ENCODE assay signal across 8 cellular contexts in genomic region chr12:121257704-121258449, GRCh38. TPM values are rescaled to one million over a fixed set of nuclear protein-coding genes. Genes with fewer than 3 reads are reported as not detected.
DNase-seq lines count a peak whose midpoint lies in the region; ATAC-seq, FAIRE-seq and TF ChIP-seq lines count a peak whose summit lies in the region.
"Not testable (repeated sequence)": the region's sequence is repeated elsewhere in the genome, so short reads cannot be mapped to it uniquely, and the experiment has no call there.

No MANE protein-coding gene starts in this region.

- TF ChIP-seq CTCF in KMS-11 (conservative IDR thresholded peaks at IDR 0.05; ENCODE audit: low read depth, low read length) = not testable (repeated sequence)

- H2AFZ ChIP-seq in KMS-11 (ENCODE audit: low read depth) = not testable (repeated sequence)

- not testable (repeated sequence) for H3K27me3 Mint-ChIP-seq in central memory CD8-positive, alpha-beta T cell; memory B cell; stimulated activated memory B cell treated with anti-CD40 and anti-IgM and Interleukin-4, amounts not matched to agents 10 μg/mL and 1 μg/mL and 100 μg/mL, for 72 hours

- not testable (repeated sequence) for H3K79me2 ChIP-seq in KMS-11 (ENCODE audit: insufficient read depth, low read depth)

- ATAC-seq in GM18511 (IDR thresholded peaks at IDR 0.05; ENCODE audit: unreplicated experiment) (peak; percentile 43), HG02642 (IDR thresholded peaks at IDR 0.05; ENCODE audit: poor library complexity, unreplicated experiment) (peak; percentile 38)
- ATAC-seq in central memory CD8-positive, alpha-beta T cell (replicated peaks; ENCODE audit: extremely low read depth, poor library complexity, severe bottlenecking); memory B cell (ENCODE audit: low read depth): not testable (repeated sequence)
- peak; percentile 52 for ATAC-seq in stimulated activated memory B cell treated with anti-CD40 and anti-IgM and Interleukin-4, amounts not matched to agents 10 μg/mL and 1 μg/mL and 100 μg/mL, for 72 hours

- H3K27ac Mint-ChIP-seq in central memory CD8-positive, alpha-beta T cell (ENCODE audit: low read depth) = peak overlapping the region; percentile 68
- H3K27ac Mint-ChIP-seq in memory B cell = peak overlapping the region; percentile 41
- H3K27ac Mint-ChIP-seq in stimulated activated memory B cell treated with anti-CD40 and anti-IgM and Interleukin-4, amounts not matched to agents 10 μg/mL and 1 μg/mL and 100 μg/mL, for 72 hours = peak overlapping the region; percentile 5

- H3K4me1 Mint-ChIP-seq in central memory CD8-positive, alpha-beta T cell; memory B cell: not testable (repeated sequence)
- H3K4me1 Mint-ChIP-seq in stimulated activated memory B cell treated with anti-CD40 and anti-IgM and Interleukin-4, amounts not matched to agents 10 μg/mL and 1 μg/mL and 100 μg/mL, for 72 hours = peaks cover 12% of the 10 kb centered on the region

- not testable (repeated sequence) for H3K4me3 Mint-ChIP-seq in central memory CD8-positive, alpha-beta T cell; memory B cell; stimulated activated memory B cell treated with anti-CD40 and anti-IgM and Interleukin-4, amounts not matched to agents 10 μg/mL and 1 μg/mL and 100 μg/mL, for 72 hours

- TF ChIP-seq POLR2A in GM12891 (IDR thresholded peaks at IDR 0.05; ENCODE audit: low read depth, low read length) = not testable (repeated sequence)

- H3K27me3 ChIP-seq in KMS-11 (ENCODE audit: insufficient read depth, low read depth) = not testable (repeated sequence)

- not testable (repeated sequence) for H3K36me3 ChIP-seq in KMS-11 (ENCODE audit: insufficient read depth)

- H3K9ac ChIP-seq in KMS-11 = not testable (repeated sequence)

- not testable (repeated sequence) for DNase-seq in GM12891 (ENCODE audit: insufficient read length, low spot score); central memory CD8-positive, alpha-beta T cell (ENCODE audit: low spot score in 2 of 2); memory B cell (ENCODE audit: low spot score in 2 of 2)
- peak; percentile 36 for DNase-seq in NOMO-1 treated with DMSO at 0.1 percent for 48 hours (lab: John Stamatoyannopoulos, UW; ENCODE audit: unreplicated experiment)

- H3K36me3 Mint-ChIP-seq in central memory CD8-positive, alpha-beta T cell (ENCODE audit: insufficient read depth) = peaks cover 19% of the 10 kb centered on the region
- H3K36me3 Mint-ChIP-seq in memory B cell = peaks cover 28% of the 10 kb centered on the region
- peaks cover 76% of the 10 kb centered on the region for H3K36me3 Mint-ChIP-seq in stimulated activated memory B cell treated with anti-CD40 and anti-IgM and Interleukin-4, amounts not matched to agents 10 μg/mL and 1 μg/mL and 100 μg/mL, for 72 hours

- H3K27ac ChIP-seq in KMS-11 = peak overlapping the region; percentile 26; the same call in 1 of the 2 replicates

- not testable (repeated sequence) for H3K9me3 Mint-ChIP-seq in central memory CD8-positive, alpha-beta T cell; memory B cell; stimulated activated memory B cell treated with anti-CD40 and anti-IgM and Interleukin-4, amounts not matched to agents 10 μg/mL and 1 μg/mL and 100 μg/mL, for 72 hours

- H3K4me2 ChIP-seq in KMS-11 = not testable (repeated sequence)

- H4K20me1 ChIP-seq in KMS-11 (ENCODE audit: insufficient read depth) = not testable (repeated sequence)

- peak; percentile 87 for FAIRE-seq in GM12891 (lab: Jason Lieb, UNC)

- not testable (repeated sequence) for H3K4me3 ChIP-seq in KMS-11 (IDR thresholded peaks at IDR 0.05; ENCODE audit: insufficient read depth, low read depth, low read length)

- H3K4me1 ChIP-seq in KMS-11 (ENCODE audit: low read depth, poor library complexity, severe bottlenecking) = peaks cover 32% of the 10 kb centered on the region

RNA-seq across cellular contexts. Expression of gene CAMKK2, which starts 38.6 kb away (rescaled TPM):
- 14.9 TPM for polyA plus RNA-seq in GM12891 (2012; ENCODE audit: low read depth, missing spikeins)

RNA-seq across cellular contexts. Expression of gene P2RX4, which starts 47.9 kb away (rescaled TPM):
- polyA plus RNA-seq in GM12891 (2012; ENCODE audit: low read depth, missing spikeins) = 13.0 TPM

Comparison
In these comparisons a context has a peak if more than half of its experiments do, and no peak if none do; other contexts are left out.
1. H3K27ac Mint-ChIP-seq: peak in every context shown above with its lines; median percentile 68 in central memory CD8-positive, alpha-beta T cell; 41 in memory B cell; 5 in stimulated activated memory B cell treated with anti-CD40 and anti-IgM and Interleukin-4, amounts not matched to agents 10 μg/mL and 1 μg/mL and 100 μg/mL, for 72 hours.